37 cellular contexts compared by ENCODE assay signal in the genomic region with DNA sequence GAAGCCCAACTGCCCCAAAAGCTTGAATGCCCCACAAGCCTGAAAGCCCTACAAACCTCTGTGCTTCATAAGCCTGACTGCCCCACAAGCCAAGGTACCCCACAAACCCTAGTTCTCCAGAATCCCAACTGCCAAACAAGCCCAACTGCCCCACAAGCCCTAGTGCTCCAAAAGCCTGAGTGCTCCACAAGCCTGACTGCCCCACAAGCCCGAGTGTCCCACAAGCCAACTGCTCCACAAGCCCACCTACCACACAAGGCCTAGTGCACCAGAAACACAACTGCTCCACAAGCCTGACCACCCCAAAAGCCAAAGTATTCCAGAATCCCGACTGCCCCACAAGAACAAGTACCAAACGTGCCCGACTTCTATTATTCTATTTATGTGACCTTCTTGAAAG. TPM values are rescaled to one million over a fixed set of nuclear protein-coding genes. Genes with fewer than 3 reads are reported as not detected.
"Had no signal": no experiment of that assay in that cellular context is flagged by ENCODE, and none has a peak within 500 bp of the region (broad histone marks: within the 10 kb centered on the region; RNA-seq: fewer than 3 reads in every experiment).

No MANE protein-coding gene starts in this region.

- H3K9me3 ChIP-seq: MG63, Peyer's patch, SJSA1, SK-N-SH had no signal

- H3K9ac ChIP-seq: SK-N-SH had no signal

- H3K4me1 Mint-ChIP-seq: activated B cell treated with CpG ODN at 0.5 μM for 24 hours; activated naive CD8-positive, alpha-beta T cell treated with anti-CD3 and anti-CD28 coated beads for 36 hours; activated T-helper 17 cell treated with anti-CD3 and anti-CD28 coated beads, Interleukin-2, amount 50 U/mL, for 72 hours; central memory CD8-positive, alpha-beta T cell had no signal

- H3K27ac Mint-ChIP-seq: activated B cell treated with CpG ODN at 0.5 μM for 24 hours; activated CD8-positive, alpha-beta T cell treated with anti-CD3 and anti-CD28 coated beads for 36 hours; activated naive CD8-positive, alpha-beta T cell treated with anti-CD3 and anti-CD28 coated beads for 36 hours; activated T-cell treated with anti-CD3 and anti-CD28 coated beads, Interleukin-2, amount 50 U/mL, for 72 hours; activated T-helper 17 cell treated with anti-CD3 and anti-CD28 coated beads, Interleukin-2, amount 50 U/mL, for 72 hours; T-helper 1 cell treated with Interleukin-12 subunit alpha and Interleukin-12 subunit beta and Interleukin-4 antibody, amounts not matched to agents 30 μg/mL and 1 μg/mL, for 36 hours had no signal

- H3K4me1 ChIP-seq: Peyer's patch, SJSA1 had no signal

- H3K27me3 Mint-ChIP-seq: activated B cell treated with CpG ODN at 0.5 μM for 24 hours; activated CD8-positive, alpha-beta T cell treated with anti-CD3 and anti-CD28 coated beads for 36 hours; activated naive CD8-positive, alpha-beta T cell treated with anti-CD3 and anti-CD28 coated beads for 36 hours; activated T-helper 17 cell treated with anti-CD3 and anti-CD28 coated beads, Interleukin-2, amount 50 U/mL, for 72 hours; central memory CD8-positive, alpha-beta T cell had no signal

- H3K36me3 ChIP-seq: cardiac muscle cell, MG63, Peyer's patch, SJSA1 had no signal

- H3K36me3 Mint-ChIP-seq: activated naive CD8-positive, alpha-beta T cell treated with anti-CD3 and anti-CD28 coated beads for 36 hours had no signal

- H3K4me2 ChIP-seq: SK-N-SH had no signal

- DNase-seq: activated B cell treated with CpG ODN at 0.5 μM for 24 hours; activated CD4-positive, alpha-beta T cell treated with anti-CD3 and anti-CD28 coated beads for 4 hours; activated CD4-positive, CD25-positive, alpha-beta regulatory T cell treated with anti-CD3 and anti-CD28 coated beads, Interleukin-2, amount 50 U/mL, for 72 hours; activated CD8-positive, alpha-beta T cell treated with anti-CD3 and anti-CD28 coated beads for 36 hours; activated effector memory CD4-positive, alpha-beta T cell treated with anti-CD3 and anti-CD28 coated beads, Interleukin-2, amount 50 U/mL, for 16 hours; activated naive CD4-positive, alpha-beta T cell; activated naive CD4-positive, alpha-beta T cell treated with anti-CD3 and anti-CD28 coated beads, Interleukin-2, amount 50 U/mL, for 16 hours; activated naive CD8-positive, alpha-beta T cell treated with anti-CD3 and anti-CD28 coated beads for 36 hours; activated T-cell treated with anti-CD3 and anti-CD28 coated beads, Interleukin-2, amount 50 U/mL, for 1 hour; activated T-cell treated with anti-CD3 and anti-CD28 coated beads, Interleukin-2, amount 50 U/mL, for 72 hours; amniotic stem cell; Kasumi-1; MG63; NCI-H1048; NCI-H1105 treated with DMSO at 0.1 percent for 48 hours; NCI-H1436; NCI-H1694; NCI-H2029; NCI-H510A; NCI-H526; NCI-H748 treated with DMSO at 0.1 percent for 48 hours; NK-92 treated with Interleukin-12 subunit alpha and Interleukin-12 subunit beta, amount 100 ng/mL, for 24 hours; Peyer's patch; RPMI8226; SHP77 treated with DMSO at 0.1 percent for 48 hours; SK-N-SH; T-helper 9 cell had no signal

- H3K9me2 ChIP-seq: SK-N-SH had no signal

- H3K9me3 Mint-ChIP-seq: activated B cell treated with CpG ODN at 0.5 μM for 24 hours; activated CD8-positive, alpha-beta T cell treated with anti-CD3 and anti-CD28 coated beads for 36 hours; activated naive CD8-positive, alpha-beta T cell treated with anti-CD3 and anti-CD28 coated beads for 36 hours; activated T-cell treated with anti-CD3 and anti-CD28 coated beads, Interleukin-2, amount 50 U/mL, for 72 hours; activated T-helper 17 cell treated with anti-CD3 and anti-CD28 coated beads, Interleukin-2, amount 50 U/mL, for 72 hours; central memory CD8-positive, alpha-beta T cell; T-helper 1 cell treated with Interleukin-12 subunit alpha and Interleukin-12 subunit beta and Interleukin-4 antibody, amounts not matched to agents 30 μg/mL and 1 μg/mL, for 36 hours had no signal

- H3K27ac ChIP-seq: cardiac muscle cell, Peyer's patch, SJSA1, VCaP had no signal

- H3K4me3 Mint-ChIP-seq: activated B cell treated with CpG ODN at 0.5 μM for 24 hours; activated CD8-positive, alpha-beta T cell treated with anti-CD3 and anti-CD28 coated beads for 36 hours; activated naive CD8-positive, alpha-beta T cell treated with anti-CD3 and anti-CD28 coated beads for 36 hours; activated T-cell treated with anti-CD3 and anti-CD28 coated beads, Interleukin-2, amount 50 U/mL, for 72 hours; activated T-helper 17 cell treated with anti-CD3 and anti-CD28 coated beads, Interleukin-2, amount 50 U/mL, for 72 hours; central memory CD8-positive, alpha-beta T cell; T-helper 1 cell treated with Interleukin-12 subunit alpha and Interleukin-12 subunit beta and Interleukin-4 antibody, amounts not matched to agents 30 μg/mL and 1 μg/mL, for 36 hours had no signal

- H3K4me3 ChIP-seq: cardiac muscle cell, MG63, Peyer's patch, SJSA1 had no signal

- H3K27me3 ChIP-seq: cardiac muscle cell, MG63, Peyer's patch, SJSA1 had no signal

- ATAC-seq: activated CD8-positive, alpha-beta T cell treated with anti-CD3 and anti-CD28 coated beads for 36 hours; activated T-cell treated with anti-CD3 and anti-CD28 coated beads, Interleukin-2, amount 50 U/mL, for 72 hours; activated T-helper 17 cell treated with anti-CD3 and anti-CD28 coated beads, Interleukin-2, amount 50 U/mL, for 72 hours; PC-3 had no signal

RNA-seq across cellular contexts. Expression of a gene that starts 13.6 kb away (rescaled TPM):
- total RNA-seq: activated B cell treated with CpG ODN at 0.5 μM for 24 hours; activated CD8-positive, alpha-beta memory T cell treated with anti-CD3 and anti-CD28 coated beads for 36 hours; activated CD8-positive, alpha-beta T cell treated with anti-CD3 and anti-CD28 coated beads for 36 hours; activated naive CD8-positive, alpha-beta T cell treated with anti-CD3 and anti-CD28 coated beads for 36 hours; activated T-cell treated with anti-CD3 and anti-CD28 coated beads, Interleukin-2, amount 50 U/mL, for 72 hours; activated T-helper 17 cell treated with anti-CD3 and anti-CD28 coated beads, Interleukin-2, amount 50 U/mL, for 72 hours; aorta; cardiac muscle cell; chondrocyte; PC-3; Peyer's patch; SJSA1 had no signal
- polyA plus RNA-seq: cardiac muscle cell, SK-N-SH had no signal

RNA-seq across cellular contexts. Expression of a gene that starts 23.9 kb away (rescaled TPM):
- total RNA-seq: activated B cell treated with CpG ODN at 0.5 μM for 24 hours; activated CD8-positive, alpha-beta memory T cell treated with anti-CD3 and anti-CD28 coated beads for 36 hours; activated CD8-positive, alpha-beta T cell treated with anti-CD3 and anti-CD28 coated beads for 36 hours; activated naive CD8-positive, alpha-beta T cell treated with anti-CD3 and anti-CD28 coated beads for 36 hours; activated T-cell treated with anti-CD3 and anti-CD28 coated beads, Interleukin-2, amount 50 U/mL, for 72 hours; activated T-helper 17 cell treated with anti-CD3 and anti-CD28 coated beads, Interleukin-2, amount 50 U/mL, for 72 hours; aorta; cardiac muscle cell; chondrocyte; PC-3; Peyer's patch; SJSA1 had no signal
- polyA plus RNA-seq: aorta, cardiac muscle cell had no signal

RNA-seq across cellular contexts. Expression of a gene that starts 31.8 kb away (rescaled TPM):
- total RNA-seq: activated CD8-positive, alpha-beta T cell treated with anti-CD3 and anti-CD28 coated beads for 36 hours; activated naive CD8-positive, alpha-beta T cell treated with anti-CD3 and anti-CD28 coated beads for 36 hours; activated T-helper 17 cell treated with anti-CD3 and anti-CD28 coated beads, Interleukin-2, amount 50 U/mL, for 72 hours; aorta; cardiac muscle cell; chondrocyte; PC-3; SJSA1 had no signal
